ENCODE assay signal across 27 cellular contexts in the genomic region with DNA sequence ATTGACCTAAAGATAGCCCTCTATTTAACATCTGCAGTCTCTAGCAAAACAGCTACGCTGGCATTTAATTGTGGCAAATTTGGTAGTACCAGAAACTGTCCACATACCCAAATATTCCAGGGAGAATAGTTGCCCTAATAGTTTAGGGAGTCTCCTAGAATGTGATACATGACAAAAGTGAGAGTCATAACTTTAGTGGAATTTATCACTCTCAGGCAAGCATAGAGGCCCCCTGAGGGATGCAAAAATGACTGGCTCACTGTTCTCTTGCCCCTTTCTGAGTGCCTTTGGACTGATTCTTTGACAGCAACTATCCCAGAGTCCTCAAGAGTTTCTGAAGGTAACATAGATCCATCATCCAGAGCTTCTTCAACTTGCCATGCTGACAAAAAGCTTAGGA. TPM values are rescaled to one million over a fixed set of nuclear protein-coding genes. Genes with fewer than 3 reads are reported as not detected.
"Had no signal": no experiment of that assay in that cellular context is flagged by ENCODE, and none has a peak within 500 bp of the region (broad histone marks: within the 10 kb centered on the region; RNA-seq: fewer than 3 reads in every experiment).

No MANE protein-coding gene starts in this region.

- ATAC-seq: foreskin keratinocyte; heart left ventricle; naive thymus-derived CD4-positive, alpha-beta T cell; psoas muscle; sciatic nerve; stimulated activated naive B cell treated with anti-CD40 and anti-IgM and Interleukin-4, amounts not matched to agents 10 μg/mL and 1 μg/mL and 100 μg/mL, for 72 hours; stimulated activated naive CD8-positive, alpha-beta T cell treated with anti-CD3 and anti-CD28 coated beads, Interleukin-15, amount 100 ng/mL, for 72 hours; upper lobe of right lung had no signal

- H3K4me3 Mint-ChIP-seq: naive thymus-derived CD4-positive, alpha-beta T cell; nephron progenitor cell; stimulated activated naive B cell treated with anti-CD40 and anti-IgM and Interleukin-4, amounts not matched to agents 10 μg/mL and 1 μg/mL and 100 μg/mL, for 72 hours; stimulated activated naive CD8-positive, alpha-beta T cell treated with anti-CD3 and anti-CD28 coated beads, Interleukin-15, amount 100 ng/mL, for 72 hours had no signal

- H3K4me1 Mint-ChIP-seq: nephron progenitor cell; stimulated activated naive B cell treated with anti-CD40 and anti-IgM and Interleukin-4, amounts not matched to agents 10 μg/mL and 1 μg/mL and 100 μg/mL, for 72 hours; stimulated activated naive CD8-positive, alpha-beta T cell treated with anti-CD3 and anti-CD28 coated beads, Interleukin-15, amount 100 ng/mL, for 72 hours had no signal

- H3K9me3 Mint-ChIP-seq: naive thymus-derived CD4-positive, alpha-beta T cell; nephron progenitor cell; stimulated activated naive B cell treated with anti-CD40 and anti-IgM and Interleukin-4, amounts not matched to agents 10 μg/mL and 1 μg/mL and 100 μg/mL, for 72 hours; stimulated activated naive CD8-positive, alpha-beta T cell treated with anti-CD3 and anti-CD28 coated beads, Interleukin-15, amount 100 ng/mL, for 72 hours had no signal

- H3K27me3 ChIP-seq: esophagus squamous epithelium, foreskin keratinocyte, heart left ventricle, testis, tibial nerve, upper lobe of right lung, vagina had no signal

- H3K4me1 ChIP-seq: esophagus squamous epithelium, foreskin keratinocyte, heart left ventricle, psoas muscle, testis, tibial nerve, upper lobe of right lung, vagina had no signal

- H3K36me3 Mint-ChIP-seq: naive thymus-derived CD4-positive, alpha-beta T cell; stimulated activated naive B cell treated with anti-CD40 and anti-IgM and Interleukin-4, amounts not matched to agents 10 μg/mL and 1 μg/mL and 100 μg/mL, for 72 hours had no signal

- H3K27ac ChIP-seq: esophagus squamous epithelium, foreskin keratinocyte, heart left ventricle, psoas muscle, skin epidermis, testis, tibial nerve, upper lobe of right lung, vagina had no signal

- H3K9me3 ChIP-seq: esophagus squamous epithelium, heart left ventricle, psoas muscle, testis, tibial nerve, upper lobe of right lung, vagina had no signal

- H3K4me3 ChIP-seq: esophagus squamous epithelium, heart left ventricle, psoas muscle, skin epidermis, testis, tibial nerve, upper lobe of right lung, vagina had no signal

- H3K36me3 ChIP-seq: esophagus squamous epithelium, heart left ventricle, tibial nerve, upper lobe of right lung, vagina had no signal

- H3K27ac Mint-ChIP-seq: naive thymus-derived CD4-positive, alpha-beta T cell; nephron progenitor cell; stimulated activated naive B cell treated with anti-CD40 and anti-IgM and Interleukin-4, amounts not matched to agents 10 μg/mL and 1 μg/mL and 100 μg/mL, for 72 hours; stimulated activated naive CD8-positive, alpha-beta T cell treated with anti-CD3 and anti-CD28 coated beads, Interleukin-15, amount 100 ng/mL, for 72 hours had no signal

- H3K27me3 Mint-ChIP-seq: stimulated activated naive CD8-positive, alpha-beta T cell treated with anti-CD3 and anti-CD28 coated beads, Interleukin-15, amount 100 ng/mL, for 72 hours had no signal

- DNase-seq: dermis blood vessel endothelial cell; esophagus squamous epithelium; foreskin keratinocyte; heart left ventricle; hypothalamus; kidney glomerular epithelial cell; mammary epithelial cell; naive thymus-derived CD4-positive, alpha-beta T cell; nephron progenitor cell; psoas muscle; stimulated activated CD4-positive, alpha-beta T cell treated with anti-CD3 and anti-CD28 coated beads, Interleukin-2, amount 100 ng/mL, for 24 hours; stimulated activated CD4-positive, alpha-beta T cell treated with anti-CD3 and anti-CD28 coated beads, Interleukin-4, amount 100 ng/mL, for 4 hours; stimulated activated naive B cell treated with anti-CD40 and anti-IgM and Interleukin-4, amounts not matched to agents 10 μg/mL and 1 μg/mL and 100 μg/mL, for 72 hours; stimulated activated naive CD8-positive, alpha-beta T cell treated with anti-CD3 and anti-CD28 coated beads, Interleukin-15, amount 100 ng/mL, for 72 hours; testis; upper lobe of right lung had no signal

RNA-seq across cellular contexts. Expression of a gene that starts 2.3 kb away (rescaled TPM):
- total RNA-seq: dermis blood vessel endothelial cell; epithelial cell of proximal tubule; esophagus squamous epithelium; foreskin keratinocyte; glomerular endothelial cell; heart left ventricle; liver; mammary epithelial cell; mesenteric fat pad; mononuclear cell; naive thymus-derived CD4-positive, alpha-beta T cell; omental fat pad; psoas muscle; subcutaneous adipose tissue; upper lobe of right lung; vagina had no signal
- polyA plus RNA-seq: foreskin keratinocyte; heart left ventricle; liver; mammary epithelial cell; naive thymus-derived CD4-positive, alpha-beta T cell; psoas muscle had no signal

RNA-seq across cellular contexts. Expression of a gene that starts 20.1 kb away (rescaled TPM):
- total RNA-seq: dermis blood vessel endothelial cell; epithelial cell of proximal tubule; esophagus squamous epithelium; foreskin keratinocyte; glomerular endothelial cell; heart left ventricle; mammary epithelial cell; mesenteric fat pad; mononuclear cell; naive thymus-derived CD4-positive, alpha-beta T cell; psoas muscle; subcutaneous adipose tissue; upper lobe of right lung; vagina had no signal
- polyA plus RNA-seq: foreskin keratinocyte; heart left ventricle; liver; mammary epithelial cell; naive thymus-derived CD4-positive, alpha-beta T cell; psoas muscle had no signal

RNA-seq across cellular contexts. Expression of a gene that starts 34.3 kb away (rescaled TPM):
- total RNA-seq: dermis blood vessel endothelial cell; epithelial cell of proximal tubule; esophagus squamous epithelium; foreskin keratinocyte; glomerular endothelial cell; heart left ventricle; mammary epithelial cell; mesenteric fat pad; naive thymus-derived CD4-positive, alpha-beta T cell; omental fat pad; psoas muscle; sciatic nerve; subcutaneous adipose tissue; tibial nerve; upper lobe of right lung; vagina had no signal
- polyA plus RNA-seq: foreskin keratinocyte; heart left ventricle; liver; mammary epithelial cell; naive thymus-derived CD4-positive, alpha-beta T cell; psoas muscle had no signal

RNA-seq across cellular contexts. Expression of a gene that starts 39.3 kb away (rescaled TPM):
- total RNA-seq: dermis blood vessel endothelial cell, epithelial cell of proximal tubule, foreskin keratinocyte, glomerular endothelial cell, mammary epithelial cell, mesenteric fat pad, psoas muscle, upper lobe of right lung had no signal
- polyA plus RNA-seq: foreskin keratinocyte; liver; mammary epithelial cell; naive thymus-derived CD4-positive, alpha-beta T cell; psoas muscle had no signal

RNA-seq across cellular contexts. Expression of a gene that starts 47.3 kb away (rescaled TPM):
- total RNA-seq: dermis blood vessel endothelial cell; epithelial cell of proximal tubule; esophagus squamous epithelium; foreskin keratinocyte; glomerular endothelial cell; heart left ventricle; liver; mammary epithelial cell; mesenteric fat pad; mononuclear cell; naive thymus-derived CD4-positive, alpha-beta T cell; omental fat pad; psoas muscle; sciatic nerve; subcutaneous adipose tissue; testis; tibial nerve; upper lobe of right lung; vagina had no signal
- polyA plus RNA-seq: foreskin keratinocyte; heart left ventricle; liver; mammary epithelial cell; naive thymus-derived CD4-positive, alpha-beta T cell; psoas muscle had no signal
